Comparison of ENCODE assay signal across 22 cellular contexts in genomic region chr2:126510960-126511359, GRCh38.
A peak's percentile ranks its signal among the peaks of the same experiment; 100 is the strongest.
DNase-seq lines count a peak whose midpoint lies in the region; ATAC-seq and TF ChIP-seq lines count a peak whose summit lies in the region.
"Had no signal": no experiment of that assay in that cellular context is flagged by ENCODE, and none has a peak within 500 bp of the region (broad histone marks: within the 10 kb centered on the region; RNA-seq: fewer than 3 reads in every experiment).

No MANE protein-coding gene starts in this region.

- H3K27me3 ChIP-seq in breast epithelium (no peaks in the 10 kb centered on the region), mesenchymal stem cell (ENCODE audit: control insufficient read depth in 1 of 2, insufficient read depth in 1 of 2, low read length in 2 of 2) (no peaks in the 10 kb centered on the region), neuronal stem cell (ENCODE audit: control insufficient read depth in 3 of 3, insufficient read depth in 3 of 3, low read depth in 1 of 3, low read length in 3 of 3) (no peaks in the 10 kb centered on the region)
- H3K27me3 ChIP-seq: BE2C; BLaER1 treated with 17β-estradiol and CSF1 and Interleukin-3, amounts not matched to agents 10 nM and 100 nM had no signal

- H3K14ac ChIP-seq in mesenchymal stem cell (ENCODE audit: low read length in 2 of 2), result peak overlapping the region in 1 of 2 experiments; percentile 65
- no peak overlapping the region for H3K14ac ChIP-seq in neuronal stem cell (ENCODE audit: low read length)

- H2BK15ac ChIP-seq in mesenchymal stem cell (ENCODE audit: low read depth, poor library complexity, severe bottlenecking), result no peak overlapping the region
- no peak overlapping the region for H2BK15ac ChIP-seq in neuronal stem cell (ENCODE audit: low read length)

- no peaks in the 10 kb centered on the region for H3K27me3 Mint-ChIP-seq in MCF 10A (ENCODE audit: insufficient read depth, unreplicated experiment)
- H3K27me3 Mint-ChIP-seq: CD4-positive, alpha-beta T cell had no signal

- no peak overlapping the region for H4K8ac ChIP-seq in mesenchymal stem cell (ENCODE audit: low read length)
- no peak overlapping the region for H4K8ac ChIP-seq in neuronal stem cell (ENCODE audit: low read depth, low read length)

- H3K9me3 Mint-ChIP-seq in MCF 10A (ENCODE audit: unreplicated experiment), result no peaks in the 10 kb centered on the region
- H3K9me3 Mint-ChIP-seq: CD4-positive, alpha-beta T cell; CD8-positive, alpha-beta memory T cell had no signal

- CTCF ChIA-PET in MCF 10A (lab: Yijun Ruan, JAX), result interaction anchor here (1.1 kb wide), 1 partner anchor 130 kb away, joined by 3 read pairs; no protein-coding TSS in a partner anchor

- 76% methylated on average over 4 of the region's 7 CpGs for WGBS in mesenchymal stem cell
- WGBS in neuronal stem cell (ENCODE audit: extremely low coverage in 2 of 2, insufficient read length in 2 of 2, insufficient replicate concordance in 1 of 2), 2 donors, result no CpG with 5 or more reads among the region's 7 CpGs

- no peak for TF ChIP-seq POLR2A in breast epithelium (IDR thresholded peaks at IDR 0.05)

- H3K36me3 ChIP-seq in breast epithelium, result no peaks in the 10 kb centered on the region
- H3K36me3 ChIP-seq in mesenchymal stem cell (ENCODE audit: control insufficient read depth in 1 of 2, insufficient read depth in 2 of 2, low read depth in 1 of 2, low read length in 2 of 2), result no peaks in the 10 kb centered on the region
- no peaks in the 10 kb centered on the region for H3K36me3 ChIP-seq in neuronal stem cell (replicated peaks in 1 of 2; ENCODE audit: control insufficient read depth in 2 of 2, insufficient read depth in 2 of 2, low read length in 2 of 2)
- H3K36me3 ChIP-seq: BE2C; BLaER1 treated with 17β-estradiol and CSF1 and Interleukin-3, amounts not matched to agents 10 nM and 100 nM had no signal

- H2AFZ ChIP-seq in mesenchymal stem cell (ENCODE audit: low read depth, low read length) (peak overlapping the region; percentile 23), neuronal stem cell (ENCODE audit: low read length) (no peak overlapping the region)

- intact Hi-C loops in MCF 10A (cut with micrococcal nuclease) (no loop called here), breast epithelium (cut with DNase I; ENCODE audit: low total_unique reads) (no loop called here)

- no peak for DNase-seq in MCF 10A (ENCODE audit: unreplicated experiment)
- no peak for DNase-seq in breast epithelium (ENCODE audit: low spot score in 2 of 2)
- no peak for DNase-seq in mesenchymal stem cell
- no peak for DNase-seq in neuronal stem cell (ENCODE audit: low spot score)
- no peak for DNase-seq in NK-92 treated with Interleukin-12 subunit alpha and Interleukin-12 subunit beta, amount 100 ng/mL, for 24 hours (lab: John Stamatoyannopoulos, UW)
- no peak for DNase-seq in effector CD8-positive, alpha-beta T cell (lab: John Stamatoyannopoulos, UW)
- DNase-seq: 8988T; ACHN; AML-193; CD4-positive, alpha-beta T cell; CD8-positive, alpha-beta memory T cell; DMS 273 treated with DMSO at 0.1 percent for 48 hours; DMS53; DMS79 treated with DMSO at 0.1 percent for 48 hours; GF-D8; H7; HCEC 1CT had no signal

- H4K91ac ChIP-seq in mesenchymal stem cell (ENCODE audit: low read length), result no peak overlapping the region
- no peak overlapping the region for H4K91ac ChIP-seq in neuronal stem cell (ENCODE audit: low read depth, low read length, poor library complexity)

- H3K4me1 ChIP-seq in breast epithelium (no peaks in the 10 kb centered on the region), mesenchymal stem cell (ENCODE audit: control insufficient read depth, insufficient read depth, low read depth, low read length) (peaks cover 2% of the 10 kb centered on the region), neuronal stem cell (ENCODE audit: control insufficient read depth in 2 of 2, insufficient read depth in 1 of 2, low read depth in 1 of 2, low read length in 2 of 2) (peaks cover 0 to 8% of the 10 kb centered on the region in 2 donors)
- H3K4me1 ChIP-seq: A549, BE2C had no signal

- no peak for ATAC-seq in GM18858 (IDR thresholded peaks at IDR 0.05; ENCODE audit: unreplicated experiment)
- ATAC-seq: A549 had no signal

- H3K4ac ChIP-seq in mesenchymal stem cell (ENCODE audit: low read depth in 1 of 2, low read length in 2 of 2) (no peak overlapping the region), neuronal stem cell (ENCODE audit: low read length) (no peak overlapping the region)

- H3K9ac ChIP-seq in mesenchymal stem cell (ENCODE audit: low read length), result no peak overlapping the region
- no peak overlapping the region for H3K9ac ChIP-seq in neuronal stem cell (ENCODE audit: low read depth, low read length, poor library complexity)
- H3K9ac ChIP-seq: BLaER1 treated with 17β-estradiol and CSF1 and Interleukin-3, amounts not matched to agents 10 nM and 100 nM had no signal

- no peak overlapping the region for H3K23ac ChIP-seq in mesenchymal stem cell (ENCODE audit: low read length in 2 of 2)
- H3K23ac ChIP-seq in neuronal stem cell (ENCODE audit: low read depth, low read length, poor library complexity), result no peak overlapping the region

- H3K4me2 ChIP-seq in mesenchymal stem cell (ENCODE audit: low read length, poor library complexity, severe bottlenecking) (no peak overlapping the region), neuronal stem cell (ENCODE audit: insufficient read depth, low read length, poor library complexity, severe bottlenecking) (no peak overlapping the region)
- H3K4me2 ChIP-seq: A549; BLaER1 treated with 17β-estradiol and CSF1 and Interleukin-3, amounts not matched to agents 10 nM and 100 nM had no signal

- no peak overlapping the region for H3K4me3 Mint-ChIP-seq in MCF 10A (ENCODE audit: unreplicated experiment)
- H3K4me3 Mint-ChIP-seq: CD14-positive monocyte; CD4-positive, alpha-beta T cell; CD8-positive, alpha-beta memory T cell had no signal

- H3K9me3 ChIP-seq in breast epithelium (no peaks in the 10 kb centered on the region), mesenchymal stem cell (ENCODE audit: control insufficient read depth, low read length) (no peaks in the 10 kb centered on the region), neuronal stem cell (replicated peaks in 1 of 2; ENCODE audit: control insufficient read depth in 2 of 2, insufficient read depth in 1 of 2, low read depth in 1 of 2, low read length in 2 of 2) (peaks cover 0 to 4% of the 10 kb centered on the region in 2 donors)
- H3K9me3 ChIP-seq: A549, BE2C had no signal

- peak overlapping the region in 1 of 2 experiments; percentile 38 for H3K18ac ChIP-seq in mesenchymal stem cell (ENCODE audit: low read depth in 1 of 2, low read length in 2 of 2)
- H3K18ac ChIP-seq in neuronal stem cell (ENCODE audit: low read length), result peak overlapping the region; percentile 35

- H2BK120ac ChIP-seq in mesenchymal stem cell (ENCODE audit: low read depth, low read length), result no peak overlapping the region
- H2BK120ac ChIP-seq in neuronal stem cell (ENCODE audit: low read depth, low read length), result no peak overlapping the region

- TF ChIP-seq CTCF in MCF 10A (IDR thresholded peaks at IDR 0.05; ENCODE audit: unreplicated experiment) (no peak), breast epithelium (IDR thresholded peaks at IDR 0.05) (no peak)

- H2AK5ac ChIP-seq in mesenchymal stem cell (ENCODE audit: low read length, severe bottlenecking) (no peak overlapping the region), neuronal stem cell (ENCODE audit: low read depth, low read length) (no peak overlapping the region)

- H3K27ac Mint-ChIP-seq in MCF 10A (ENCODE audit: low read depth, unreplicated experiment), result peak overlapping the region; percentile 7
- H3K27ac Mint-ChIP-seq: CD14-positive monocyte; CD4-positive, alpha-beta T cell had no signal

- BruUV-seq in MCF 10A (replicated peaks; lab: Mats Ljungman, UMichigan), result no TSS peak

- H3K4me3 ChIP-seq in breast epithelium, result no peak overlapping the region
- no peak overlapping the region for H3K4me3 ChIP-seq in mesenchymal stem cell (ENCODE audit: insufficient read depth in 1 of 2, low read depth in 1 of 2, low read length in 2 of 2)
- no peak overlapping the region for H3K4me3 ChIP-seq in neuronal stem cell (ENCODE audit: low read length in 2 of 2)
- H3K4me3 ChIP-seq: A549; BLaER1 treated with 17β-estradiol and CSF1 and Interleukin-3, amounts not matched to agents 10 nM and 100 nM had no signal

- POLR2A ChIA-PET in MCF 10A (lab: Yijun Ruan, JAX), result no interaction called here

- H3K27ac ChIP-seq in breast epithelium, result no peak overlapping the region
- no peak overlapping the region for H3K27ac ChIP-seq in mesenchymal stem cell (ENCODE audit: low read length, poor library complexity, severe bottlenecking)
- H3K27ac ChIP-seq in neuronal stem cell (replicated peaks; ENCODE audit: low read length), result no peak overlapping the region
- H3K27ac ChIP-seq: A549; BLaER1 treated with 17β-estradiol and CSF1 and Interleukin-3, amounts not matched to agents 10 nM and 100 nM had no signal

- no peaks in the 10 kb centered on the region for H3K4me1 Mint-ChIP-seq in MCF 10A (ENCODE audit: insufficient read depth, unreplicated experiment)
- H3K4me1 Mint-ChIP-seq: CD14-positive monocyte; CD8-positive, alpha-beta memory T cell had no signal

- H2BK5ac ChIP-seq in mesenchymal stem cell (ENCODE audit: low read depth, low read length, poor library complexity, severe bottlenecking) (no peak overlapping the region), neuronal stem cell (ENCODE audit: low read length) (no peak overlapping the region)

- H3K79me1 ChIP-seq in mesenchymal stem cell (replicated peaks; ENCODE audit: low read length, poor library complexity, severe bottlenecking), result no peaks in the 10 kb centered on the region
- no peaks in the 10 kb centered on the region for H3K79me1 ChIP-seq in neuronal stem cell (ENCODE audit: low read depth, low read length)

- H3K36me3 Mint-ChIP-seq in MCF 10A (ENCODE audit: insufficient read depth, unreplicated experiment), result no peaks in the 10 kb centered on the region
- H3K36me3 Mint-ChIP-seq: CD14-positive monocyte; CD8-positive, alpha-beta memory T cell had no signal

- H2BK12ac ChIP-seq in mesenchymal stem cell (ENCODE audit: low read length in 2 of 2) (no peak overlapping the region), neuronal stem cell (ENCODE audit: low read length) (no peak overlapping the region)
